1 cellular context compared by ENCODE assay signal in genomic region chr2:204453730-204454167, GRCh38.
TF ChIP-seq lines count a peak whose summit lies in the region.

No MANE protein-coding gene starts in this region.

TF ChIP-seq in A549, 52 proteins besides CTCF, POLR2A, EP300 and RAD21 (continued from another document):
- TF ChIP-seq USF2 (IDR thresholded peaks at IDR 0.05) (no peak), CHD4 (IDR thresholded peaks at IDR 0.05; ENCODE audit: borderline replicate concordance) (no peak), HES2 (IDR thresholded peaks at IDR 0.05) (no peak), KDM5A (IDR thresholded peaks at IDR 0.05) (no peak), ESRRA (IDR thresholded peaks at IDR 0.05; ENCODE audit: borderline replicate concordance, low read length) (no peak), FOSB (CRISPR knock-in tag; IDR thresholded peaks at IDR 0.05) (no peak), PBX3 (IDR thresholded peaks at IDR 0.05) (no peak)
